8 cellular contexts compared by ENCODE assay signal in genomic region chr1:150152772-150153461, GRCh38. TPM values are rescaled to one million over a fixed set of nuclear protein-coding genes. Genes with fewer than 3 reads are reported as not detected.
DNase-seq lines count a peak whose midpoint lies in the region; ATAC-seq and TF ChIP-seq lines count a peak whose summit lies in the region.

No MANE protein-coding gene starts in this region.

- H3K79me2 ChIP-seq in OCI-LY3 (ENCODE audit: low read length) = peaks cover 83% of the 10 kb centered on the region

- peaks cover 47% of the 10 kb centered on the region for H3K36me3 Mint-ChIP-seq in CD4-positive, CD25-positive, alpha-beta regulatory T cell
- H3K36me3 Mint-ChIP-seq in neural crest cell (ENCODE audit: low read depth) = peaks cover 47% of the 10 kb centered on the region

- H3K27me3 ChIP-seq in CD4-positive, CD25-positive, alpha-beta regulatory T cell (ENCODE audit: control insufficient read depth, insufficient read depth, low read length) = no peaks in the 10 kb centered on the region
- H3K27me3 ChIP-seq in OCI-LY3 (ENCODE audit: low read depth, low read length) = no peaks in the 10 kb centered on the region

- no peaks in the 10 kb centered on the region for H3K9me3 ChIP-seq in CD4-positive, CD25-positive, alpha-beta regulatory T cell (ENCODE audit: control insufficient read depth in 2 of 2, low read length in 2 of 2)
- no peaks in the 10 kb centered on the region for H3K9me3 ChIP-seq in OCI-LY3 (ENCODE audit: insufficient read depth, low read length)

- DNase-seq in CD4-positive, CD25-positive, alpha-beta regulatory T cell = no peak
- DNase-seq in epithelial cell of esophagus (ENCODE audit: low read depth) = peak; percentile 41
- no peak for DNase-seq in neural crest cell (ENCODE audit: low read depth, low spot score)
- DNase-seq in NCI-H2081 treated with DMSO at 0.1 percent for 48 hours (lab: John Stamatoyannopoulos, UW) = no peak

- H3K4me2 ChIP-seq in OCI-LY3 (ENCODE audit: low read length) = peak overlapping the region; percentile 15; the same call in 1 of the 2 replicates

- no peaks in the 10 kb centered on the region for H3K9me3 Mint-ChIP-seq in CD4-positive, CD25-positive, alpha-beta regulatory T cell
- no peaks in the 10 kb centered on the region for H3K9me3 Mint-ChIP-seq in neural crest cell

- H3K27ac ChIP-seq in CD4-positive, CD25-positive, alpha-beta regulatory T cell (ENCODE audit: insufficient read depth, low read length, poor library complexity, severe bottlenecking) = peak overlapping the region; percentile 81
- peak overlapping the region; percentile 79 for H3K27ac ChIP-seq in OCI-LY3 (ENCODE audit: low read length)

- peaks cover 39% of the 10 kb centered on the region for H3K4me1 ChIP-seq in CD4-positive, CD25-positive, alpha-beta regulatory T cell (ENCODE audit: control insufficient read depth, insufficient read depth, low read length, poor library complexity, severe bottlenecking)
- peaks cover 43% of the 10 kb centered on the region for H3K4me1 ChIP-seq in OCI-LY3 (ENCODE audit: low read length)

- no peak overlapping the region for H2AFZ ChIP-seq in OCI-LY3 (ENCODE audit: low read depth, low read length)

- H3K9ac ChIP-seq in OCI-LY3 (ENCODE audit: low read length) = no peak overlapping the region

- no peak for TF ChIP-seq CTCF in OCI-LY3 (IDR thresholded peaks at IDR 0.05; ENCODE audit: low read depth, low read length)
- no peak for TF ChIP-seq CTCF in epithelial cell of esophagus (IDR thresholded peaks at IDR 0.05; ENCODE audit: insufficient read depth, low read depth, low read length, missing control alignments)
- TF ChIP-seq CTCF in neural crest cell (conservative IDR thresholded peaks at IDR 0.05) = no peak

- peaks cover 8% of the 10 kb centered on the region; the same call in 1 of the 2 replicates for H4K20me1 ChIP-seq in OCI-LY3 (ENCODE audit: insufficient read depth, low read length)

- H3K4me3 ChIP-seq in CD4-positive, CD25-positive, alpha-beta regulatory T cell (ENCODE audit: low read depth, low read length) = peak overlapping the region; percentile 0
- H3K4me3 ChIP-seq in OCI-LY3 (ENCODE audit: low read length) (no peak overlapping the region), epithelial cell of esophagus (ENCODE audit: low read length) (no peak overlapping the region)

- peak overlapping the region; percentile 63 to 95 (median 70) for H3K4me3 Mint-ChIP-seq in CD4-positive, CD25-positive, alpha-beta regulatory T cell
- H3K4me3 Mint-ChIP-seq in neural crest cell = peak overlapping the region; percentile 82

- peaks cover 46% of the 10 kb centered on the region for H3K36me3 ChIP-seq in CD4-positive, CD25-positive, alpha-beta regulatory T cell (ENCODE audit: control insufficient read depth, insufficient read depth, low read length)
- peaks cover 71% of the 10 kb centered on the region for H3K36me3 ChIP-seq in OCI-LY3 (replicated peaks; ENCODE audit: low read depth, low read length)

- H3K4me1 Mint-ChIP-seq in CD4-positive, CD25-positive, alpha-beta regulatory T cell = peaks cover 25 to 57% (median 46%) of the 10 kb centered on the region in 4 donors
- H3K4me1 Mint-ChIP-seq in neural crest cell = peaks cover 62% of the 10 kb centered on the region

- H3K27ac Mint-ChIP-seq in CD4-positive, CD25-positive, alpha-beta regulatory T cell = peak overlapping the region; percentile 63 to 95 (median 89)
- H3K27ac Mint-ChIP-seq in neural crest cell (ENCODE audit: unreplicated experiment) = no peak overlapping the region

- ATAC-seq in CD4-positive, CD25-positive, alpha-beta regulatory T cell (ENCODE audit: low read depth in 2 of 2) = no peak
- ATAC-seq in GM21528 (IDR thresholded peaks at IDR 0.05; ENCODE audit: low FRiP score, unreplicated experiment) (no peak), GM19463 (IDR thresholded peaks at IDR 0.05; ENCODE audit: unreplicated experiment) (no peak), HG02571 (IDR thresholded peaks at IDR 0.05; ENCODE audit: unreplicated experiment) (no peak)

- no peaks in the 10 kb centered on the region for H3K27me3 Mint-ChIP-seq in CD4-positive, CD25-positive, alpha-beta regulatory T cell
- no peaks in the 10 kb centered on the region for H3K27me3 Mint-ChIP-seq in neural crest cell (ENCODE audit: low read depth)

RNA-seq across cellular contexts. Expression of gene PLEKHO1, which starts 3.2 kb away (rescaled TPM):
- total RNA-seq in CD4-positive, CD25-positive, alpha-beta regulatory T cell = 61.0 TPM
- 10 to 100 TPM; 21.5 to 31.5 (median 27.5) TPM for polyA plus RNA-seq in CD4-positive, CD25-positive, alpha-beta regulatory T cell
- 106 and 113 TPM in 2 replicates for total RNA-seq in neural crest cell
